23 cellular contexts compared by ENCODE assay signal in genomic region chr10:30565449-30565848, GRCh38.
DNase-seq lines count a peak whose midpoint lies in the region; ATAC-seq, FAIRE-seq and TF ChIP-seq lines count a peak whose summit lies in the region.
"Had no signal": no experiment of that assay in that cellular context is flagged by ENCODE, and none has a peak within 500 bp of the region (broad histone marks: within the 10 kb centered on the region; RNA-seq: fewer than 3 reads in every experiment).

No MANE protein-coding gene starts in this region.

- H3K4me3 ChIP-seq in fibroblast of villous mesenchyme (ENCODE audit: low read depth, low read length) (no peak overlapping the region), small intestine (ENCODE audit: low read depth in 1 of 2, low read length in 2 of 2) (no peak overlapping the region), lower leg skin (ENCODE audit: low read depth, poor library complexity, severe bottlenecking) (no peak overlapping the region), Karpas-422 (ENCODE audit: low read length) (no peak overlapping the region)
- H3K4me3 ChIP-seq: BLaER1 had no signal

- FAIRE-seq in small intestine (lab: Jason Lieb, UNC), result no peak
- FAIRE-seq: A204.1, D721Med, G401.6, GM12891, GM19239 had no signal

- DNase-seq in amniotic epithelial cell (ENCODE audit: low read depth) (peak; percentile 48), fibroblast of villous mesenchyme (ENCODE audit: low read depth) (peak; percentile 38), small intestine (peak; percentile 65), lower leg skin (ENCODE audit: low spot score in 2 of 2) (no peak), Karpas-422 (no peak)
- DNase-seq: 8988T; ACHN; BE2C; C1 segment of cervical spinal cord; Calu3; CD4-positive, alpha-beta memory T cell; CD4-positive, CD25-positive, alpha-beta regulatory T cell; CD8-positive, alpha-beta memory T cell; COR-L47; DMS79 treated with DMSO at 0.1 percent for 48 hours; GF-D8 had no signal

- H3K9me3 ChIP-seq in small intestine (ENCODE audit: control insufficient read depth, low read depth) (no peaks in the 10 kb centered on the region), Karpas-422 (ENCODE audit: low read length) (no peaks in the 10 kb centered on the region)
- H3K9me3 ChIP-seq: BE2C, BLaER1 had no signal

- H3K27ac ChIP-seq in small intestine (ENCODE audit: low read depth in 1 of 2, low read length in 1 of 2), result no peak overlapping the region
- no peak overlapping the region for H3K27ac ChIP-seq in Karpas-422 (ENCODE audit: low read length)
- H3K27ac ChIP-seq: BLaER1 had no signal

- 17 to 59% (median 26%) methylated on average over 2 of the region's 2 CpGs for WGBS in small intestine, 3 donors
- 42 to 50% methylated on average over 2 of the region's 2 CpGs for WGBS in lower leg skin, 2 donors

- H3K79me2 ChIP-seq in Karpas-422 (ENCODE audit: low read length), result no peaks in the 10 kb centered on the region

- H3K4me1 ChIP-seq in small intestine (ENCODE audit: control insufficient read depth in 2 of 2, insufficient read depth in 1 of 2, low read depth in 1 of 2, low read length in 1 of 2), result peaks cover 0 to 2% of the 10 kb centered on the region in 2 donors
- peaks cover 4% of the 10 kb centered on the region for H3K4me1 ChIP-seq in Karpas-422 (ENCODE audit: low read length)
- H3K4me1 ChIP-seq: BE2C, BLaER1 had no signal

- H2AFZ ChIP-seq in Karpas-422 (ENCODE audit: low read length), result no peak overlapping the region

- H3K27me3 ChIP-seq in small intestine (ENCODE audit: control insufficient read depth in 2 of 2, insufficient read depth in 2 of 2, low read length in 2 of 2), result no peaks in the 10 kb centered on the region
- no peaks in the 10 kb centered on the region for H3K27me3 ChIP-seq in Karpas-422 (ENCODE audit: low read length)
- H3K27me3 ChIP-seq: BE2C, BLaER1 had no signal

- intact Hi-C loops in lower leg skin (cut with DNase I; ENCODE audit: low total_unique reads), result no loop called here

- TF ChIP-seq POLR2A in lower leg skin (IDR thresholded peaks at IDR 0.05), result no peak

- H3K9ac ChIP-seq in Karpas-422 (ENCODE audit: low read length), result no peak overlapping the region
- H3K9ac ChIP-seq: BLaER1 had no signal

- TF ChIP-seq CTCF in fibroblast of villous mesenchyme (IDR thresholded peaks at IDR 0.05; ENCODE audit: insufficient read depth, low read depth, low read length), result no peak
- TF ChIP-seq CTCF in lower leg skin (IDR thresholded peaks at IDR 0.05), result no peak

- H3K36me3 ChIP-seq in small intestine (ENCODE audit: control insufficient read depth in 2 of 2, insufficient read depth in 2 of 2, low read length in 2 of 2) (no peaks in the 10 kb centered on the region), Karpas-422 (ENCODE audit: insufficient read depth, low read length) (no peaks in the 10 kb centered on the region)
- H3K36me3 ChIP-seq: BE2C, BLaER1 had no signal

- no peak overlapping the region for H3K4me2 ChIP-seq in Karpas-422 (ENCODE audit: low read depth, low read length, poor library complexity, severe bottlenecking)
- H3K4me2 ChIP-seq: BLaER1 had no signal

- ATAC-seq in HG02642 (IDR thresholded peaks at IDR 0.05; ENCODE audit: poor library complexity, unreplicated experiment), result no peak

- no peaks in the 10 kb centered on the region for H3K9me2 ChIP-seq in Karpas-422 (replicated peaks; ENCODE audit: insufficient read depth, low read length)

- no peaks in the 10 kb centered on the region for H4K20me1 ChIP-seq in Karpas-422 (ENCODE audit: insufficient read depth, low read depth, low read length)
- H4K20me1 ChIP-seq: BLaER1 had no signal

Comparison
In these comparisons a context has a peak if more than half of its experiments do, and no peak if none do; other contexts are left out.
1. DNase-seq: peak in amniotic epithelial cell (single experiment), fibroblast of villous mesenchyme (single experiment) and small intestine (single experiment); none in lower leg skin (0 of 2) and Karpas-422 (single experiment).